In the genomic region with DNA sequence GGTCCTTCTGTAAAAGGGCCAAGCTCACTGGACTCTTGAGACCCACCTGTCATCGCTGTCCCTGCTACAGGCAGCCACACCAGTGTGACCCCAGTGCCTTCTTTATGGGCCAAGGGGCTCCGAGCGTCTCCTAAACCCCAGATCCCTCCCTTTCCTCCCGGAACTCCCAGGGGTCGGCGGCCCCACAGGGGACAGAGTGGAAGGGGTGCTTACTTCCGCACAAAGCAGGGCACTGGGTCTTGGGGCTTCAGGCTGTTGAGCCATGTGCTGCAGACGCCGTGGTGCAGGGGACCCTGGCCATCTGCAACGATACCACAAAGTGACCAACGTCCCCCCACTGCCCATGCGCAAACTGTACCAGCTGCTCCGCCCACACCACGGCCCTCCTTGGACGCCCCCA, we compare ENCODE assay signal across 7 cellular contexts. TPM values are rescaled to one million over a fixed set of nuclear protein-coding genes. Genes with fewer than 3 reads are reported as not detected.
"Had no signal": no experiment of that assay in that cellular context is flagged by ENCODE, and none has a peak within 500 bp of the region (broad histone marks: within the 10 kb centered on the region; RNA-seq: fewer than 3 reads in every experiment).

No MANE protein-coding gene starts in this region.

RNA-seq across cellular contexts. Expression of gene NOS2, which starts 39.4 kb away (rescaled TPM):
- total RNA-seq: activated B cell treated with CpG ODN at 0.5 μM for 24 hours; activated CD4-positive, alpha-beta memory T cell treated with anti-CD3 and anti-CD28 coated beads, Interleukin-2, amount 10 ng/mL, durations not matched to agents 7 days and 5 days; activated CD4-positive, alpha-beta T cell treated with anti-CD3 and anti-CD28 coated beads, Interleukin-2, amount 10 ng/mL, durations not matched to agents 24 days and 14 days; activated CD4-positive, alpha-beta T cell treated with anti-CD3 and anti-CD28 coated beads, Interleukin-2, amount 10 ng/mL, durations not matched to agents 7 days and 5 days; activated CD8-positive, alpha-beta T cell treated with anti-CD3 and anti-CD28 coated beads for 36 hours; activated CD8-positive, alpha-beta T cell treated with anti-CD3 and anti-CD28 coated beads, Interleukin-2, amount 10 ng/mL, durations not matched to agents 7 days and 5 days; T-helper 2 cell treated with Interferon-gamma antibody and Interleukin-4, amounts not matched to agents 100 ng/mL and 5 ng/mL, for 36 hours had no signal
